In the genomic region with DNA sequence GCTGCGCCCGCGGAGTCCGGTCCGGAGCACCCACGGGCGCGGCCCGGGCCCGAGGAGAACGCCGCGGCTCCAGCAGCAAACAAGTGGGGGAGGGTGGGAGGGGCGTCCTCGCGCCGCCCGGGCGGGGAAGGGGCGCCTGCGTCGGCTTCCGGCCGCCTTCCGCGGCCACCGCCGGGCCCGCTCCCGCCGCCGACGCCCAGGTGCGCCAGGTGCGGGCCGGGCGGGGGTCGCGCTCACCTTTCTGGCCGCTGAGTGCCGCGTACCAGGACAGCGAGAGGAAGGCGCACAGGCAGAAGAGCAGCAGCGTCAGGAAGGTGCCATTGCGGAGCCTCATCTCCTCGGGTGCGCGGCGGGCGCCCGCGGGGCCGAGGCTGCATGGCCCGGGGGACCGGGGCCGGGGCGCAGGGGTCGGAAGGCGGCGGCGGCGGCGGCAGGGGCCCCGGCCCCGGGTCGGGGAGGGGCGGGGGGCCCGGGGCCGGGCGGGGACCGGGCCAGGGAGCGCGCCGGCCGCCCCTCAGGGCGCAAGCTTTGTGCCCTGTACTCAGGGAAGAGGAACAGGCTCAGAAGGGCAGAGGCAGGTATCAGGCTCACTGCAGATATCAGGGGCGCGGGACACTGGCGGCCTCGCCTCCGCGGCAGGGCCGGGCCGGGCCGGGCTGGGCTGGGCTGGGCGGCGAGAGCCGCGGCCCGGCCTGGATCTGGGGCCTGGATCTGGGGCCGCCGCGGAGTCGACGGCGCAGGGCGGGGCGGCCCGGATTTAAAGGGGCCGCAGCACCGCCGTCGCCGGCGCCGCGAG, we compare ENCODE assay signal across 8 cellular contexts. TPM values are rescaled to one million over a fixed set of nuclear protein-coding genes. Genes with fewer than 3 reads are reported as not detected.
A peak's percentile ranks its signal among the peaks of the same experiment; 100 is the strongest.
DNase-seq lines count a peak whose midpoint lies in the region; ATAC-seq and TF ChIP-seq lines count a peak whose summit lies in the region.

TSS of gene MGAT4B (minus strand) at position 617 of the 796 bp plus-strand sequence. CDS start at position 334, 283 bp downstream.

- H3K27ac Mint-ChIP-seq in CD14-positive monocyte = peak within 1 kb of the TSS in 6 of 7 donors; percentile 53 to 83 (median 77)

- peak within 1 kb of the TSS; percentile 80 to 88 for H3K9ac ChIP-seq in mucosa of rectum (ENCODE audit: low read depth in 1 of 2, low read length in 2 of 2)

- H3K9me3 ChIP-seq in esophagus muscularis mucosa (no peaks in the 10 kb centered on the region), mucosa of rectum (ENCODE audit: control insufficient read depth in 2 of 2, low read length in 2 of 2) (no peaks in the 10 kb centered on the region), suprapubic skin (no peaks in the 10 kb centered on the region)

- H3K36me3 ChIP-seq in esophagus muscularis mucosa = peaks cover 0 to 8% (median 2%) of the 10 kb centered on the region in 4 donors
- peaks cover 4 to 7% of the 10 kb centered on the region in 2 donors for H3K36me3 ChIP-seq in mucosa of rectum (ENCODE audit: control insufficient read depth in 2 of 2, insufficient read depth in 2 of 2, low read length in 2 of 2)
- no peaks in the 10 kb centered on the region for H3K36me3 ChIP-seq in suprapubic skin

- peak within 1 kb of the TSS; percentile 85 to 88 for H3K4me3 Mint-ChIP-seq in CD14-positive monocyte

- TF ChIP-seq EP300 in esophagus muscularis mucosa (IDR thresholded peaks at IDR 0.05) (no peak), suprapubic skin (IDR thresholded peaks at IDR 0.05) (no peak)

- H3K27me3 Mint-ChIP-seq in CD14-positive monocyte (ENCODE audit: low read depth in 3 of 3) = peaks cover 0 to 2% (median 0%) of the 10 kb centered on the region in 3 donors

- H3K27me3 ChIP-seq in esophagus muscularis mucosa (no peaks in the 10 kb centered on the region), mucosa of rectum (ENCODE audit: control insufficient read depth in 2 of 2, insufficient read depth in 2 of 2, low read length in 2 of 2) (no peaks in the 10 kb centered on the region), suprapubic skin (no peaks in the 10 kb centered on the region)

- peaks cover 0 to 4% (median 0%) of the 10 kb centered on the region in 7 donors for H3K9me3 Mint-ChIP-seq in CD14-positive monocyte

- intact Hi-C loops in CD14-positive monocyte (cut with micrococcal nuclease) (loop anchor here in 1 of 2 donors (2.0 kb wide), 1 partner anchor 14 kb away; the partner anchor contains the start of gene SQSTM1), esophagus muscularis mucosa (cut with DNase I) (loop anchor here (2.0 to 5.0 kb wide), 2 partner anchors 51 to 100 kb away; partner anchors contain the start of genes MRNIP and TBC1D9B)

- no peak for TF ChIP-seq CTCF in CD14-positive monocyte (IDR thresholded peaks at IDR 0.05)
- no peak for TF ChIP-seq CTCF in esophagus muscularis mucosa (IDR thresholded peaks at IDR 0.05)
- no peak for TF ChIP-seq CTCF in suprapubic skin (IDR thresholded peaks at IDR 0.05)

- peaks cover 7% of the 10 kb centered on the region in 2 donors for H3K36me3 Mint-ChIP-seq in CD14-positive monocyte

- DNase-seq in CD14-positive monocyte (ENCODE audit: low spot score) (no peak), NCI-H69 (lab: John Stamatoyannopoulos, UW) (peak; percentile 88), esophagus muscularis mucosa (ENCODE audit: extremely low spot score) (no peak), suprapubic skin (ENCODE audit: low spot score in 2 of 2) (peak; percentile 77 to 83)
- DNase-seq in activated T-cell treated with anti-CD3 and anti-CD28 coated beads, Interleukin-2, amount 50 U/mL, for 48 hours = peak; percentile 67 to 79

- peak; percentile 69 for TF ChIP-seq POLR2A in GM19193 (IDR thresholded peaks at IDR 0.05; ENCODE audit: extremely low read depth, insufficient read depth, insufficient read length)
- no peak for TF ChIP-seq POLR2A in esophagus muscularis mucosa (IDR thresholded peaks at IDR 0.05; ENCODE audit: low read depth)
- TF ChIP-seq POLR2A in suprapubic skin (IDR thresholded peaks at IDR 0.05) = no peak

- H3K4me1 Mint-ChIP-seq in CD14-positive monocyte = peaks cover 36% of the 10 kb centered on the region

- ATAC-seq in HG03175 (IDR thresholded peaks at IDR 0.05; ENCODE audit: unreplicated experiment) = peak; percentile 72

- H3K4me3 ChIP-seq in esophagus muscularis mucosa (peak within 1 kb of the TSS; percentile 76 to 99 (median 94)), mucosa of rectum (ENCODE audit: low read length in 2 of 2) (peak within 1 kb of the TSS; percentile 67 to 71), suprapubic skin (peak within 1 kb of the TSS; percentile 96)

- H3K4me1 ChIP-seq in esophagus muscularis mucosa = peaks cover 45 to 54% (median 53%) of the 10 kb centered on the region in 4 donors
- H3K4me1 ChIP-seq in mucosa of rectum (ENCODE audit: control insufficient read depth in 2 of 2, insufficient read depth in 2 of 2, low read length in 2 of 2) = peaks cover 32 to 34% of the 10 kb centered on the region in 2 donors
- H3K4me1 ChIP-seq in suprapubic skin = peaks cover 53% of the 10 kb centered on the region

- H3K27ac ChIP-seq in esophagus muscularis mucosa (replicated peaks in 1 of 4) (peak within 1 kb of the TSS; percentile 92 to 99 (median 98)), mucosa of rectum (ENCODE audit: low read depth in 2 of 2, low read length in 2 of 2) (peak within 1 kb of the TSS; percentile 95 to 97), suprapubic skin (peak within 1 kb of the TSS; percentile 95)

- WGBS in esophagus muscularis mucosa = 0% methylated on average over 10 of the region's 108 CpGs
- 0% methylated on average over 1 of the region's 108 CpGs for WGBS in suprapubic skin

RNA-seq across cellular contexts. Expression of gene MGAT4B, which starts in this region (rescaled TPM):
- 10 to 100 TPM; 12.4 to 14.3 TPM for polyA plus RNA-seq in CD14-positive monocyte
- total RNA-seq in esophagus muscularis mucosa (10 to 100 TPM; 47.1 to 70.6 (median 59.2) TPM), suprapubic skin (100 to 1,000 TPM in 2 of 4 donors, 10 to 100 TPM in 2; 74.5 to 142 (median 97.4) TPM)

Comparison
In these comparisons a context has a peak if more than half of its experiments do, and no peak if none do; other contexts are left out.
1. DNase-seq: peak in NCI-H69 (single experiment), activated T-cell treated with anti-CD3 and anti-CD28 coated beads, Interleukin-2, amount 50 U/mL, for 48 hours (2 of 2) and suprapubic skin (2 of 2); none in CD14-positive monocyte (single experiment) and esophagus muscularis mucosa (single experiment).
2. Peak in every context shown above with its lines, with median percentiles within 50 percentile points of each other: H3K27ac ChIP-seq and H3K4me3 ChIP-seq.